14 cellular contexts compared by ENCODE assay signal in genomic region chr12:43896496-43896895, GRCh38.
"Had no signal": no experiment of that assay in that cellular context is flagged by ENCODE, and none has a peak within 500 bp of the region (broad histone marks: within the 10 kb centered on the region; RNA-seq: fewer than 3 reads in every experiment).

No MANE protein-coding gene starts in this region.

- H3K4me1 ChIP-seq: breast epithelium, sigmoid colon, spleen, upper lobe of left lung had no signal

- H3K27me3 ChIP-seq: breast epithelium, hepatocyte, sigmoid colon, spleen, upper lobe of left lung had no signal

- H3K4me3 ChIP-seq: breast epithelium, hepatocyte, lung, psoas muscle, sigmoid colon, spleen, upper lobe of left lung had no signal

- ATAC-seq: psoas muscle; stimulated activated naive CD8-positive, alpha-beta T cell treated with anti-CD3 and anti-CD28 coated beads, Interleukin-15, amount 100 ng/mL, for 72 hours had no signal

- H3K36me3 ChIP-seq: breast epithelium, sigmoid colon, spleen, upper lobe of left lung had no signal

- DNase-seq: activated CD4-positive, alpha-beta T cell treated with anti-CD3 and anti-CD28 coated beads, Interleukin-2, amount 10 ng/mL, durations not matched to agents 7 days and 5 days; activated CD4-positive, CD25-positive, alpha-beta regulatory T cell; activated CD8-positive, alpha-beta memory T cell treated with anti-CD3 and anti-CD28 coated beads for 24 hours; activated naive CD8-positive, alpha-beta T cell treated with anti-CD3 and anti-CD28 coated beads for 36 hours; anterior cingulate cortex; effector memory CD4-positive, alpha-beta T cell; psoas muscle; sigmoid colon; spleen; stimulated activated naive CD8-positive, alpha-beta T cell treated with anti-CD3 and anti-CD28 coated beads, Interleukin-15, amount 100 ng/mL, for 72 hours; upper lobe of left lung had no signal

- H3K9me3 ChIP-seq: breast epithelium, psoas muscle, sigmoid colon, spleen, upper lobe of left lung had no signal
